25 cellular contexts compared by ENCODE assay signal in genomic region chr19:55667958-55668357, GRCh38. TPM values are rescaled to one million over a fixed set of nuclear protein-coding genes. Genes with fewer than 3 reads are reported as not detected.
DNase-seq lines count a peak whose midpoint lies in the region; ATAC-seq, FAIRE-seq and TF ChIP-seq lines count a peak whose summit lies in the region.
"Had no signal": no experiment of that assay in that cellular context is flagged by ENCODE, and none has a peak within 500 bp of the region (broad histone marks: within the 10 kb centered on the region; RNA-seq: fewer than 3 reads in every experiment).

No MANE protein-coding gene starts in this region.

- H4K20me1 ChIP-seq in HepG2 (ENCODE audit: insufficient read depth, low read length): peaks cover 55% of the 10 kb centered on the region

- TF ChIP-seq EP300 in Ishikawa (IDR thresholded peaks at IDR 0.05; ENCODE audit: borderline replicate concordance) (peak; percentile 62), HepG2 (IDR thresholded peaks at IDR 0.05; ENCODE audit: low read depth in 2 of 2, low read length in 2 of 2) (no peak), HepG2 (CRISPR knock-in tag; IDR thresholded peaks at IDR 0.05; ENCODE audit: borderline replicate concordance) (no peak)

- peaks cover 4% of the 10 kb centered on the region for H3K4me1 ChIP-seq in endodermal cell (ENCODE audit: control insufficient read depth, insufficient read depth, low read length)
- peaks cover 18% of the 10 kb centered on the region for H3K4me1 ChIP-seq in HepG2 (ENCODE audit: insufficient read depth, low read length)
- peaks cover 21% of the 10 kb centered on the region for H3K4me1 ChIP-seq in CD8-positive, alpha-beta T cell (ENCODE audit: insufficient read depth, low read length)
- H3K4me1 ChIP-seq: gastrocnemius medialis, right lobe of liver had no signal

- H3K27ac ChIP-seq in endodermal cell (ENCODE audit: low read depth, low read length): no peak overlapping the region
- no peak overlapping the region for H3K27ac ChIP-seq in HepG2 (ENCODE audit: extremely low read length, insufficient read depth, low read length)
- H3K27ac ChIP-seq in CD8-positive, alpha-beta T cell (ENCODE audit: low read depth, low read length): no peak overlapping the region
- H3K27ac ChIP-seq: gastrocnemius medialis, ovary, right lobe of liver, testis had no signal

- H3K4me1 Mint-ChIP-seq in Calu3 (ENCODE audit: low read depth, unreplicated experiment) (peaks cover 48% of the 10 kb centered on the region), endodermal cell (peaks cover 9% of the 10 kb centered on the region)
- H3K4me1 Mint-ChIP-seq in CD8-positive, alpha-beta T cell (ENCODE audit: low read depth): peaks cover 29% of the 10 kb centered on the region

- WGBS in endodermal cell (ENCODE audit: insufficient coverage in 1 of 2, insufficient read length in 1 of 2), 2 experiments: 90 to 100% methylated on average over 5 to 11 of the region's 11 CpGs
- WGBS in HepG2 (ENCODE audit: low lambda C conversion rate): 81% methylated on average over 6 of the region's 11 CpGs

- BruUV-seq in Calu3 (replicated peaks; lab: Mats Ljungman, UMichigan): no TSS peak
- BruUV-seq in HepG2 (replicated peaks; lab: Mats Ljungman, UMichigan): no TSS peak

- H3K9me3 Mint-ChIP-seq in Calu3 (ENCODE audit: low read depth, unreplicated experiment) (no peaks in the 10 kb centered on the region), endodermal cell (no peaks in the 10 kb centered on the region)
- no peaks in the 10 kb centered on the region for H3K9me3 Mint-ChIP-seq in CD8-positive, alpha-beta T cell
- H3K9me3 Mint-ChIP-seq: activated T-helper 17 cell treated with anti-CD3 and anti-CD28 coated beads, Interleukin-2, amount 50 U/mL, for 72 hours; natural killer cell had no signal

- H3K9me3 ChIP-seq in endodermal cell (ENCODE audit: control insufficient read depth, low read length) (no peaks in the 10 kb centered on the region), HepG2 (ENCODE audit: low read length) (no peaks in the 10 kb centered on the region)
- H3K9me3 ChIP-seq in CD8-positive, alpha-beta T cell (ENCODE audit: low read length): no peaks in the 10 kb centered on the region
- H3K9me3 ChIP-seq: gastrocnemius medialis, ovary, right lobe of liver, testis had no signal

- POLR2A ChIA-PET in HepG2 (lab: Yijun Ruan, JAX): interaction anchor here (0.9 kb wide), 1 partner anchor 14 kb away, joined by 4 read pairs; the partner anchor contains the start of gene U2AF2
- POLR2A ChIA-PET in CD8-positive, alpha-beta T cell (lab: Charles Lee): interaction anchor here (1.9 kb wide), 1 partner anchor 11 kb away, joined by 4 read pairs; no protein-coding TSS in a partner anchor

- CTCF ChIA-PET in Calu3 (lab: Charles Lee): interaction anchor here (0.6 to 1.3 kb wide), 5 partner anchors 11 to 150 kb away, joined by 3 to 6 read pairs (median 3); partner anchors contain the start of gene U2AF2
- CTCF ChIA-PET in HepG2 (lab: Yijun Ruan, JAX; ENCODE audit: low intra/inter-chr PET ratio, low total read pairs): no interaction called here
- CTCF ChIA-PET in CD8-positive, alpha-beta T cell (lab: Charles Lee): interaction anchor here (1.2 kb wide), 1 partner anchor 62 kb away, joined by 3 read pairs; no protein-coding TSS in a partner anchor

- no peak for ATAC-seq in HepG2
- no peak for ATAC-seq in CD8-positive, alpha-beta T cell
- ATAC-seq: activated T-helper 17 cell treated with anti-CD3 and anti-CD28 coated beads, Interleukin-2, amount 50 U/mL, for 72 hours; gastrocnemius medialis; GM12878; natural killer cell had no signal

- H3K27me3 ChIP-seq in endodermal cell (ENCODE audit: control insufficient read depth, insufficient read depth, low read length, poor library complexity, severe bottlenecking) (no peaks in the 10 kb centered on the region), HepG2 (ENCODE audit: control insufficient read depth in 1 of 2, insufficient read depth in 2 of 2, low read length in 2 of 2) (no peaks in the 10 kb centered on the region)
- H3K27me3 ChIP-seq in CD8-positive, alpha-beta T cell (ENCODE audit: insufficient read depth, low read length): no peaks in the 10 kb centered on the region
- H3K27me3 ChIP-seq: gastrocnemius medialis, ovary, right lobe of liver, testis had no signal

- TF ChIP-seq POLR2A in HepG2 (IDR thresholded peaks at IDR 0.05; ENCODE audit: insufficient read depth in 1 of 2, low read depth in 2 of 2, low read length in 2 of 2): 0 out of 4 replicates have a peak, but pooled peaks of 1 of the 2 experiments have one; percentile 0

- H3K9ac ChIP-seq in endodermal cell (ENCODE audit: extremely low read depth, low read length, poor library complexity, severe bottlenecking) (no peak overlapping the region), HepG2 (ENCODE audit: insufficient read depth, low read depth, low read length) (no peak overlapping the region)

- TF ChIP-seq CTCF in Calu3 (IDR thresholded peaks at IDR 0.05; ENCODE audit: unreplicated experiment) (no peak), endodermal cell (conservative IDR thresholded peaks at IDR 0.05) (no peak), HepG2 (CRISPR knock-in tag; IDR thresholded peaks at IDR 0.05) (no peak)
- no peak for TF ChIP-seq CTCF in CD8-positive, alpha-beta T cell (IDR thresholded peaks at IDR 0.05)

- FAIRE-seq in HepG2 (lab: Jason Lieb, UNC): no peak
- FAIRE-seq: endothelial cell of umbilical vein, GM12878, TTC549 had no signal

- peak; percentile 81 for DNase-seq in Calu3
- DNase-seq in endodermal cell: no peak
- DNase-seq in HepG2 (ENCODE audit: low spot score): no peak
- no peak for DNase-seq in stimulated activated CD4-positive, alpha-beta T cell treated with anti-CD3 and anti-CD28 coated beads, Interleukin-4, amount 100 ng/mL, for 1 hour
- no peak for DNase-seq in ecto neural progenitor cell (ENCODE audit: low spot score)
- DNase-seq in CD8-positive, alpha-beta T cell: no peak
- DNase-seq in NCI-H524 treated with DMSO at 0.1 percent for 48 hours (lab: John Stamatoyannopoulos, UW): no peak
- DNase-seq: cortex of kidney, DMS79, gastrocnemius medialis, kidney glomerular epithelial cell, mesendoderm, natural killer cell, NCI-H1105 treated with DMSO at 0.1 percent for 48 hours, NCI-H2081 treated with DMSO at 0.1 percent for 48 hours, NCI-H510A treated with DMSO at 0.1 percent for 48 hours, ovary, right lobe of liver, SW 1271, testis had no signal

- H3K79me2 ChIP-seq in HepG2 (ENCODE audit: insufficient read depth, low read length): peaks cover 52% of the 10 kb centered on the region

- H3K4me3 Mint-ChIP-seq in Calu3 (ENCODE audit: low read depth, unreplicated experiment) (peak overlapping the region; percentile 41), endodermal cell (no peak overlapping the region)
- no peak overlapping the region for H3K4me3 Mint-ChIP-seq in CD8-positive, alpha-beta T cell
- H3K4me3 Mint-ChIP-seq: activated T-helper 17 cell treated with anti-CD3 and anti-CD28 coated beads, Interleukin-2, amount 50 U/mL, for 72 hours; natural killer cell had no signal

- H2AFZ ChIP-seq in HepG2 (ENCODE audit: low read length): no peak overlapping the region

- H3K27me3 Mint-ChIP-seq in Calu3 (ENCODE audit: unreplicated experiment): no peaks in the 10 kb centered on the region
- no peaks in the 10 kb centered on the region for H3K27me3 Mint-ChIP-seq in endodermal cell (ENCODE audit: insufficient read depth)
- no peaks in the 10 kb centered on the region for H3K27me3 Mint-ChIP-seq in CD8-positive, alpha-beta T cell (ENCODE audit: low read depth)
- H3K27me3 Mint-ChIP-seq: activated T-helper 17 cell treated with anti-CD3 and anti-CD28 coated beads, Interleukin-2, amount 50 U/mL, for 72 hours had no signal

- intact Hi-C loops in Calu3 (cut with micrococcal nuclease; ENCODE audit: unreplicated experiment) (no loop called here), HepG2 (cut with micrococcal nuclease; ENCODE audit: unreplicated experiment) (no loop called here)
- intact Hi-C loops in CD8-positive, alpha-beta T cell (cut with DNase I, micrococcal nuclease): no loop called here

- H3K4me2 ChIP-seq in HepG2 (ENCODE audit: low read depth, low read length): no peak overlapping the region

- H3K36me3 ChIP-seq in endodermal cell (ENCODE audit: control insufficient read depth, insufficient read depth, low read length): peaks cover 77% of the 10 kb centered on the region
- peaks cover 54 to 74% of the 10 kb centered on the region in 2 experiments for H3K36me3 ChIP-seq in HepG2 (replicated peaks in 1 of 2; ENCODE audit: control insufficient read depth in 1 of 2, insufficient read depth in 2 of 2, low read length in 2 of 2)
- peaks cover 68% of the 10 kb centered on the region for H3K36me3 ChIP-seq in CD8-positive, alpha-beta T cell (ENCODE audit: insufficient read depth, low read length)
- H3K36me3 ChIP-seq: ovary had no signal

- H3K36me3 Mint-ChIP-seq in Calu3 (ENCODE audit: insufficient read depth, unreplicated experiment) (peaks cover 88% of the 10 kb centered on the region), endodermal cell (ENCODE audit: low read depth) (peaks cover 78% of the 10 kb centered on the region)
- peaks cover 82% of the 10 kb centered on the region for H3K36me3 Mint-ChIP-seq in CD8-positive, alpha-beta T cell
- H3K36me3 Mint-ChIP-seq: natural killer cell had no signal

- H3K27ac Mint-ChIP-seq in Calu3 (ENCODE audit: unreplicated experiment): peak overlapping the region; percentile 54
- H3K27ac Mint-ChIP-seq in endodermal cell: peak overlapping the region; percentile 79
- H3K27ac Mint-ChIP-seq in CD8-positive, alpha-beta T cell: no peak overlapping the region
- H3K27ac Mint-ChIP-seq: activated T-helper 17 cell treated with anti-CD3 and anti-CD28 coated beads, Interleukin-2, amount 50 U/mL, for 72 hours; natural killer cell had no signal

- in situ Hi-C loops in HepG2 (cut with HindIII; ENCODE audit: extremely low pct_ligation_motif_present, low pct_unique_long_range_greater_than_20kb): no loop called here

- H3K4me3 ChIP-seq in endodermal cell (ENCODE audit: low read length): no peak overlapping the region
- no peak overlapping the region for H3K4me3 ChIP-seq in HepG2 (replicated peaks in 1 of 3; ENCODE audit: insufficient read depth in 1 of 3, low read depth in 2 of 3, low read length in 3 of 3)
- H3K4me3 ChIP-seq in CD8-positive, alpha-beta T cell (ENCODE audit: low read depth, low read length): no peak overlapping the region
- H3K4me3 ChIP-seq: gastrocnemius medialis, GM12878, ovary, right lobe of liver, testis had no signal

- TF ChIP-seq RAD21 in Ishikawa (IDR thresholded peaks at IDR 0.05; ENCODE audit: low read depth) (no peak), HepG2 (CRISPR knock-in tag; IDR thresholded peaks at IDR 0.05) (no peak)

RNA-seq across cellular contexts. Expression of gene EPN1, which starts 7.1 kb away (rescaled TPM):
- total RNA-seq in Calu3 (2022) (162 and 180 TPM in 2 replicates), endodermal cell (100 to 1,000 TPM; 148 to 149 TPM), HepG2 (2016; rRNA removed; fragmentation: Illumina TruSeq; extraction: Trizol) (28.9 and 32.6 TPM in 2 replicates)
- polyA plus RNA-seq in endodermal cell (2013, experiment 1 of 2): 79.8 TPM
- polyA plus RNA-seq in endodermal cell (2013, experiment 2 of 2): 73.0 TPM
- 52.8 and 53.7 TPM in 2 replicates for total RNA-seq in HepG2 (2016; cell fraction: cytosol; rRNA removed; fragmentation: Illumina TruSeq; extraction: Trizol; ENCODE audit: low read depth)
- 25.9 and 29.9 TPM in 2 replicates for total RNA-seq in HepG2 (2016; cell fraction: insoluble cytoplasmic fraction; rRNA removed; fragmentation: Illumina TruSeq; extraction: Trizol)
- total RNA-seq in HepG2 (2016; cell fraction: membrane; rRNA removed; fragmentation: Illumina TruSeq; extraction: Trizol): 128 and 129 TPM in 2 replicates
- total RNA-seq in HepG2 (2016; cell fraction: nucleus; rRNA removed; fragmentation: Illumina TruSeq; extraction: Trizol): 16.4 and 20.8 TPM in 2 replicates
- 31.7 and 43.7 TPM in 2 replicates for polyA plus RNA-seq in HepG2 (2011; rRNA removed)
- polyA plus RNA-seq in HepG2 (2011; cell fraction: cytosol; rRNA removed): 46.0 and 71.9 TPM in 2 replicates
- 59.6 and 61.3 TPM in 2 replicates for polyA plus RNA-seq in HepG2 (2011; cell fraction: nucleus; rRNA removed)
- 69.9 and 79.8 TPM in 2 replicates for polyA plus RNA-seq in HepG2 (2012)
- polyA plus RNA-seq in HepG2 (2016; cell fraction: cytosol; fragmentation: Illumina TruSeq; extraction: Trizol; ENCODE audit: low read depth): 193 and 205 TPM in 2 replicates
- 64.3 and 84.2 TPM in 2 replicates for polyA plus RNA-seq in HepG2 (2016; cell fraction: insoluble cytoplasmic fraction; fragmentation: Illumina TruSeq; extraction: Trizol; ENCODE audit: low read depth)
- 245 and 288 TPM in 2 replicates for polyA plus RNA-seq in HepG2 (2016; cell fraction: membrane; fragmentation: Illumina TruSeq; extraction: Trizol; ENCODE audit: low read depth)
- 57.0 and 57.7 TPM in 2 replicates for polyA plus RNA-seq in HepG2 (2016; cell fraction: nucleus; fragmentation: Illumina TruSeq; extraction: Trizol; ENCODE audit: insufficient read depth, low read depth)
- 37.6 and 70.9 TPM in 2 replicates for polyA minus RNA-seq in HepG2 (2011; rRNA and poly(A)+ RNA removed; ENCODE audit: low replicate concordance)
- 66.7 and 69.6 TPM in 2 replicates for polyA minus RNA-seq in HepG2 (2011; cell fraction: cytosol; rRNA and poly(A)+ RNA removed)
- 14.3 and 14.4 TPM in 2 replicates for polyA minus RNA-seq in HepG2 (2011; cell fraction: nucleus; rRNA and poly(A)+ RNA removed)
- 10 to 100 TPM; 41.1 to 45.2 TPM for total RNA-seq in CD8-positive, alpha-beta T cell

RNA-seq across cellular contexts. Expression of gene U2AF2, which starts 13.1 kb away (rescaled TPM):
- total RNA-seq in Calu3 (2022) (286 and 309 TPM in 2 replicates), endodermal cell (100 to 1,000 TPM; 264 to 293 TPM), HepG2 (2016; rRNA removed; fragmentation: Illumina TruSeq; extraction: Trizol) (124 and 127 TPM in 2 replicates)
- polyA plus RNA-seq in endodermal cell (2013, experiment 1 of 2): 180 TPM
- 161 TPM for polyA plus RNA-seq in endodermal cell (2013, experiment 2 of 2)
- 22.0 and 23.9 TPM in 2 replicates for total RNA-seq in HepG2 (2016; cell fraction: cytosol; rRNA removed; fragmentation: Illumina TruSeq; extraction: Trizol; ENCODE audit: low read depth)
- total RNA-seq in HepG2 (2016; cell fraction: insoluble cytoplasmic fraction; rRNA removed; fragmentation: Illumina TruSeq; extraction: Trizol): 117 and 129 TPM in 2 replicates
- 34.1 and 39.9 TPM in 2 replicates for total RNA-seq in HepG2 (2016; cell fraction: membrane; rRNA removed; fragmentation: Illumina TruSeq; extraction: Trizol)
- total RNA-seq in HepG2 (2016; cell fraction: nucleus; rRNA removed; fragmentation: Illumina TruSeq; extraction: Trizol): 67.4 and 78.0 TPM in 2 replicates
- polyA plus RNA-seq in HepG2 (2011; rRNA removed): 84.3 and 116 TPM in 2 replicates
- polyA plus RNA-seq in HepG2 (2011; cell fraction: cytosol; rRNA removed): 64.9 and 87.3 TPM in 2 replicates
- polyA plus RNA-seq in HepG2 (2011; cell fraction: nucleus; rRNA removed): 388 and 484 TPM in 2 replicates
- 86.8 and 111 TPM in 2 replicates for polyA plus RNA-seq in HepG2 (2012)
- 10.3 TPM in 2 replicates for polyA plus RNA-seq in HepG2 (2016; cell fraction: cytosol; fragmentation: Illumina TruSeq; extraction: Trizol; ENCODE audit: low read depth)
- 146 and 162 TPM in 2 replicates for polyA plus RNA-seq in HepG2 (2016; cell fraction: insoluble cytoplasmic fraction; fragmentation: Illumina TruSeq; extraction: Trizol; ENCODE audit: low read depth)
- 21.2 and 21.5 TPM in 2 replicates for polyA plus RNA-seq in HepG2 (2016; cell fraction: membrane; fragmentation: Illumina TruSeq; extraction: Trizol; ENCODE audit: low read depth)
- polyA plus RNA-seq in HepG2 (2016; cell fraction: nucleus; fragmentation: Illumina TruSeq; extraction: Trizol; ENCODE audit: insufficient read depth, low read depth): 178 and 182 TPM in 2 replicates
- polyA minus RNA-seq in HepG2 (2011; rRNA and poly(A)+ RNA removed; ENCODE audit: low replicate concordance): 124 and 144 TPM in 2 replicates
- 41.7 and 55.9 TPM in 2 replicates for polyA minus RNA-seq in HepG2 (2011; cell fraction: cytosol; rRNA and poly(A)+ RNA removed)
- 60.4 and 76.0 TPM in 2 replicates for polyA minus RNA-seq in HepG2 (2011; cell fraction: nucleus; rRNA and poly(A)+ RNA removed)
- total RNA-seq in CD8-positive, alpha-beta T cell: 100 to 1,000 TPM; 197 to 201 TPM

RNA-seq across cellular contexts. Expression of gene CCDC106, which starts 19.9 kb away (rescaled TPM):
- total RNA-seq in Calu3 (2022) (12.7 and 18.3 TPM in 2 replicates), endodermal cell (10 to 100 TPM; 18.0 to 24.9 TPM), HepG2 (2016; rRNA removed; fragmentation: Illumina TruSeq; extraction: Trizol) (7.0 and 8.8 TPM in 2 replicates)
- polyA plus RNA-seq in endodermal cell (2013, experiment 1 of 2): 16.2 TPM
- 14.6 TPM for polyA plus RNA-seq in endodermal cell (2013, experiment 2 of 2)
- total RNA-seq in HepG2 (2016; cell fraction: cytosol; rRNA removed; fragmentation: Illumina TruSeq; extraction: Trizol; ENCODE audit: low read depth): 10.8 and 12.3 TPM in 2 replicates
- total RNA-seq in HepG2 (2016; cell fraction: insoluble cytoplasmic fraction; rRNA removed; fragmentation: Illumina TruSeq; extraction: Trizol): 4.5 and 9.6 TPM in 2 replicates
- total RNA-seq in HepG2 (2016; cell fraction: membrane; rRNA removed; fragmentation: Illumina TruSeq; extraction: Trizol): 15.2 and 19.5 TPM in 2 replicates
- 4.3 and 4.4 TPM in 2 replicates for total RNA-seq in HepG2 (2016; cell fraction: nucleus; rRNA removed; fragmentation: Illumina TruSeq; extraction: Trizol)
- polyA plus RNA-seq in HepG2 (2011; rRNA removed): 4.7 and 6.2 TPM in 2 replicates
- polyA plus RNA-seq in HepG2 (2011; cell fraction: cytosol; rRNA removed): 3.2 and 6.1 TPM in 2 replicates
- 12.9 and 13.3 TPM in 2 replicates for polyA plus RNA-seq in HepG2 (2011; cell fraction: nucleus; rRNA removed)
- polyA plus RNA-seq in HepG2 (2012): 4.6 and 4.9 TPM in 2 replicates
- 17.8 and 22.3 TPM in 2 replicates for polyA plus RNA-seq in HepG2 (2016; cell fraction: cytosol; fragmentation: Illumina TruSeq; extraction: Trizol; ENCODE audit: low read depth)
- polyA plus RNA-seq in HepG2 (2016; cell fraction: insoluble cytoplasmic fraction; fragmentation: Illumina TruSeq; extraction: Trizol; ENCODE audit: low read depth): 10.6 and 16.4 TPM in 2 replicates
- polyA plus RNA-seq in HepG2 (2016; cell fraction: membrane; fragmentation: Illumina TruSeq; extraction: Trizol; ENCODE audit: low read depth): 23.8 and 25.2 TPM in 2 replicates
- 20.2 and 22.7 TPM in 2 replicates for polyA plus RNA-seq in HepG2 (2016; cell fraction: nucleus; fragmentation: Illumina TruSeq; extraction: Trizol; ENCODE audit: insufficient read depth, low read depth)
- polyA minus RNA-seq in HepG2 (2011; rRNA and poly(A)+ RNA removed; ENCODE audit: low replicate concordance): 4.4 and 6.2 TPM in 2 replicates
- polyA minus RNA-seq in HepG2 (2011; cell fraction: cytosol; rRNA and poly(A)+ RNA removed): 1.8 and 3.4 TPM in 2 replicates
- 2.2 and 3.9 TPM in 2 replicates for polyA minus RNA-seq in HepG2 (2011; cell fraction: nucleus; rRNA and poly(A)+ RNA removed)
- total RNA-seq in CD8-positive, alpha-beta T cell: 1 to 10 TPM; 1.3 to 2.6 TPM

RNA-seq across cellular contexts. Expression of gene ZNF581, which starts 24.5 kb away (rescaled TPM):
- total RNA-seq in Calu3 (2022) (33.0 and 33.1 TPM in 2 replicates), endodermal cell (10 to 100 TPM; 47.2 to 48.7 TPM), HepG2 (2016; rRNA removed; fragmentation: Illumina TruSeq; extraction: Trizol) (18.4 and 19.6 TPM in 2 replicates)
- 41.7 TPM for polyA plus RNA-seq in endodermal cell (2013, experiment 1 of 2)
- polyA plus RNA-seq in endodermal cell (2013, experiment 2 of 2): 38.5 TPM
- total RNA-seq in HepG2 (2016; cell fraction: cytosol; rRNA removed; fragmentation: Illumina TruSeq; extraction: Trizol; ENCODE audit: low read depth): 34.0 and 35.7 TPM in 2 replicates
- 17.7 and 20.9 TPM in 2 replicates for total RNA-seq in HepG2 (2016; cell fraction: insoluble cytoplasmic fraction; rRNA removed; fragmentation: Illumina TruSeq; extraction: Trizol)
- 38.4 and 42.1 TPM in 2 replicates for total RNA-seq in HepG2 (2016; cell fraction: membrane; rRNA removed; fragmentation: Illumina TruSeq; extraction: Trizol)
- total RNA-seq in HepG2 (2016; cell fraction: nucleus; rRNA removed; fragmentation: Illumina TruSeq; extraction: Trizol): 10.8 and 12.4 TPM in 2 replicates
- 49.5 and 52.6 TPM in 2 replicates for polyA plus RNA-seq in HepG2 (2011; rRNA removed)
- polyA plus RNA-seq in HepG2 (2011; cell fraction: cytosol; rRNA removed): 38.8 and 63.7 TPM in 2 replicates
- polyA plus RNA-seq in HepG2 (2011; cell fraction: nucleus; rRNA removed): 31.7 and 33.0 TPM in 2 replicates
- 36.3 and 55.4 TPM in 2 replicates for polyA plus RNA-seq in HepG2 (2012)
- 26.5 and 29.6 TPM in 2 replicates for polyA plus RNA-seq in HepG2 (2016; cell fraction: cytosol; fragmentation: Illumina TruSeq; extraction: Trizol; ENCODE audit: low read depth)
- polyA plus RNA-seq in HepG2 (2016; cell fraction: insoluble cytoplasmic fraction; fragmentation: Illumina TruSeq; extraction: Trizol; ENCODE audit: low read depth): 17.0 and 19.4 TPM in 2 replicates
- 31.3 and 37.7 TPM in 2 replicates for polyA plus RNA-seq in HepG2 (2016; cell fraction: membrane; fragmentation: Illumina TruSeq; extraction: Trizol; ENCODE audit: low read depth)
- polyA plus RNA-seq in HepG2 (2016; cell fraction: nucleus; fragmentation: Illumina TruSeq; extraction: Trizol; ENCODE audit: insufficient read depth, low read depth): 21.8 and 23.7 TPM in 2 replicates
- 18.8 and 71.6 TPM in 2 replicates for polyA minus RNA-seq in HepG2 (2011; rRNA and poly(A)+ RNA removed; ENCODE audit: low replicate concordance)
- polyA minus RNA-seq in HepG2 (2011; cell fraction: cytosol; rRNA and poly(A)+ RNA removed): 32.7 and 49.8 TPM in 2 replicates
- polyA minus RNA-seq in HepG2 (2011; cell fraction: nucleus; rRNA and poly(A)+ RNA removed): 8.4 and 9.6 TPM in 2 replicates
- 10 to 100 TPM; 25.6 to 25.7 TPM for total RNA-seq in CD8-positive, alpha-beta T cell

RNA-seq across cellular contexts. Expression of gene ZNF580, which starts 27.2 kb away (rescaled TPM):
- total RNA-seq in Calu3 (2022) (35.6 TPM in 2 replicates), endodermal cell (10 to 100 TPM; 27.3 to 38.6 TPM), HepG2 (2016; rRNA removed; fragmentation: Illumina TruSeq; extraction: Trizol) (3.0 and 4.4 TPM in 2 replicates)
- polyA plus RNA-seq in endodermal cell (2013, experiment 1 of 2): 35.6 TPM
- 31.7 TPM for polyA plus RNA-seq in endodermal cell (2013, experiment 2 of 2)
- total RNA-seq in HepG2 (2016; cell fraction: cytosol; rRNA removed; fragmentation: Illumina TruSeq; extraction: Trizol; ENCODE audit: low read depth): 4.9 and 7.2 TPM in 2 replicates
- total RNA-seq in HepG2 (2016; cell fraction: insoluble cytoplasmic fraction; rRNA removed; fragmentation: Illumina TruSeq; extraction: Trizol): 1.4 and 3.8 TPM in 2 replicates
- total RNA-seq in HepG2 (2016; cell fraction: membrane; rRNA removed; fragmentation: Illumina TruSeq; extraction: Trizol): 6.2 and 8.6 TPM in 2 replicates
- total RNA-seq in HepG2 (2016; cell fraction: nucleus; rRNA removed; fragmentation: Illumina TruSeq; extraction: Trizol): 3.4 and 4.3 TPM in 2 replicates
- polyA plus RNA-seq in HepG2 (2011; rRNA removed): 6.0 and 7.0 TPM in 2 replicates
- polyA plus RNA-seq in HepG2 (2011; cell fraction: cytosol; rRNA removed): 4.7 and 7.3 TPM in 2 replicates
- 27.6 and 35.1 TPM in 2 replicates for polyA plus RNA-seq in HepG2 (2011; cell fraction: nucleus; rRNA removed)
- polyA plus RNA-seq in HepG2 (2012): 18.9 and 26.2 TPM in 2 replicates
- polyA plus RNA-seq in HepG2 (2016; cell fraction: cytosol; fragmentation: Illumina TruSeq; extraction: Trizol; ENCODE audit: low read depth): 32.0 and 36.6 TPM in 2 replicates
- 11.3 and 16.8 TPM in 2 replicates for polyA plus RNA-seq in HepG2 (2016; cell fraction: insoluble cytoplasmic fraction; fragmentation: Illumina TruSeq; extraction: Trizol; ENCODE audit: low read depth)
- polyA plus RNA-seq in HepG2 (2016; cell fraction: membrane; fragmentation: Illumina TruSeq; extraction: Trizol; ENCODE audit: low read depth): 30.4 and 35.3 TPM in 2 replicates
- polyA plus RNA-seq in HepG2 (2016; cell fraction: nucleus; fragmentation: Illumina TruSeq; extraction: Trizol; ENCODE audit: insufficient read depth, low read depth): 20.0 and 25.7 TPM in 2 replicates
- 7.9 and 9.8 TPM in 2 replicates for polyA minus RNA-seq in HepG2 (2011; rRNA and poly(A)+ RNA removed; ENCODE audit: low replicate concordance)
- 8.1 and 9.1 TPM in 2 replicates for polyA minus RNA-seq in HepG2 (2011; cell fraction: cytosol; rRNA and poly(A)+ RNA removed)
- polyA minus RNA-seq in HepG2 (2011; cell fraction: nucleus; rRNA and poly(A)+ RNA removed): 7.1 and 8.8 TPM in 2 replicates
- total RNA-seq in CD8-positive, alpha-beta T cell: 10 to 100 TPM; 30.1 to 32.0 TPM
